ENCODE assay signal across 12 cellular contexts in the genomic region with DNA sequence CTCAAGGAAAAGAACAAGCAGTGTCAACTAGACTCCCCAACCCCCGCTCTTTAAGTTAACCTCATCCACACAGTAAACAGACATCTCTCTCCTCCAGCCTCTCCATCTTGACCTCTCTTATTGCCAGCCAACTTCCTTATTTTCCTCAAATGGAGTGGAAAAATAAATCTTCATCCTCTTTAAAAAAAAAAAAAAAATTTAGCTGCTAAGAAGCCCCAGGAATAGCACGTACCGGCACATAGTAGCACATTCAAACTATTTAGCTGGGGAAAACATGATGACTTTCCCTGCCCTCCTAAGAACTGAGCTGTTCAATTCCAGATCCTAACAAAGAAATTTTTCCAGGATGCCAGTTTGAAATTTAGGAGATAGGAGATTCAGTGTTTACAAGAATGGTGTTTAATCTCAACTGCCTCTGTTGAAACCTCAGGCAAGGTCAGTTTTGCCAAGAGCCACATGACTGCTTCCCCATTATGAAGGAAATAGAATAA.
DNase-seq lines count a peak whose midpoint lies in the region; ATAC-seq and TF ChIP-seq lines count a peak whose summit lies in the region.
"Had no signal": no experiment of that assay in that cellular context is flagged by ENCODE, and none has a peak within 500 bp of the region (broad histone marks: within the 10 kb centered on the region; RNA-seq: fewer than 3 reads in every experiment).

No MANE protein-coding gene starts in this region.

- H3K27me3 ChIP-seq in stomach = no peaks in the 10 kb centered on the region

- H3K27ac Mint-ChIP-seq in natural killer cell = no peak overlapping the region

- peaks cover 0 to 2% of the 10 kb centered on the region in 2 donors for H3K9me3 Mint-ChIP-seq in natural killer cell

- 64 to 85% (median 72%) methylated on average over 3 of the region's 3 CpGs for WGBS in adipose tissue, 3 donors
- whole genome bisulfite sequencing in stomach, 5 donors = 35 to 60% (median 43%) methylated on average over 3 of the region's 3 CpGs

- no peaks in the 10 kb centered on the region for H3K9me3 ChIP-seq in stomach

- H3K4me1 ChIP-seq in stomach = peaks cover 14 to 58% (median 28%) of the 10 kb centered on the region in 4 donors

- no peak for TF ChIP-seq POLR2A in stomach (IDR thresholded peaks at IDR 0.05)

- no peaks in the 10 kb centered on the region for H3K36me3 ChIP-seq in stomach

- no peak for TF ChIP-seq CTCF in stomach (IDR thresholded peaks at IDR 0.05)
- TF ChIP-seq CTCF in natural killer cell (IDR thresholded peaks at IDR 0.05) = no peak

- H3K27me3 Mint-ChIP-seq in natural killer cell (ENCODE audit: low read depth in 2 of 2) = peaks cover 0 to 3% of the 10 kb centered on the region in 2 donors
- H3K27me3 Mint-ChIP-seq: brain had no signal

- no peak overlapping the region for H3K4me3 Mint-ChIP-seq in natural killer cell
- H3K4me3 Mint-ChIP-seq: brain had no signal

- DNase-seq in HT-29 (ENCODE audit: low spot score) (peak; percentile 27), left kidney (ENCODE audit: low read depth, low spot score) (peak; percentile 19), stomach (no peak), natural killer cell (no peak), germinal center (ENCODE audit: low spot score) (no peak)
- DNase-seq: kidney, NCI-H146 had no signal

- H3K27ac ChIP-seq in adipose tissue (ENCODE audit: low read depth, low read length) (peak overlapping the region; percentile 15), stomach (peak overlapping the region in 4 of 5 donors; percentile 20 to 83 (median 68))

- no peaks in the 10 kb centered on the region for H3K36me3 Mint-ChIP-seq in natural killer cell
- H3K36me3 Mint-ChIP-seq: brain had no signal

- H3K4me3 ChIP-seq in stomach = no peak overlapping the region

- intact Hi-C loops in stomach (cut with DNase I; ENCODE audit: low total_unique reads) = no loop called here
- intact Hi-C loops in natural killer cell (cut with micrococcal nuclease) = no loop called here

- ATAC-seq in GM21825 (IDR thresholded peaks at IDR 0.05; ENCODE audit: unreplicated experiment) (no peak), GM19023 (IDR thresholded peaks at IDR 0.05; ENCODE audit: unreplicated experiment) (no peak), natural killer cell (no peak)
- ATAC-seq: esophagus mucosa had no signal

- TF ChIP-seq EP300 in stomach (IDR thresholded peaks at IDR 0.05) = no peak

- peaks cover 15 to 26% of the 10 kb centered on the region in 2 donors for H3K4me1 Mint-ChIP-seq in natural killer cell

Comparison
In these comparisons a context has a peak if more than half of its experiments do, and no peak if none do; other contexts are left out.
1. DNase-seq: peak in HT-29 (single experiment) and left kidney (single experiment); none in stomach (single experiment), natural killer cell (single experiment) and germinal center (single experiment).